5 cellular contexts compared by ENCODE assay signal in genomic region chr5:114883675-114884074, GRCh38.
"Had no signal": no experiment of that assay in that cellular context is flagged by ENCODE, and none has a peak within 500 bp of the region (broad histone marks: within the 10 kb centered on the region; RNA-seq: fewer than 3 reads in every experiment).

No MANE protein-coding gene starts in this region.

- H3K27ac Mint-ChIP-seq: GM23338, HFFc6, IgD-negative memory B cell had no signal

- H3K4me1 ChIP-seq: HAP-1 had no signal

- H3K4me2 ChIP-seq: GM23338 had no signal

- H3K27ac ChIP-seq: HL-60 had no signal

- H3K4me3 Mint-ChIP-seq: GM23338, HFFc6, IgD-negative memory B cell had no signal

- H3K27me3 Mint-ChIP-seq: IgD-negative memory B cell had no signal

- H3K4me1 Mint-ChIP-seq: GM23338 had no signal

- H2AFZ ChIP-seq: GM23338 had no signal

- H3K36me3 ChIP-seq: HAP-1 had no signal

- H3K9me3 ChIP-seq: HAP-1 had no signal

- H3K4me3 ChIP-seq: GM23338, HAP-1 had no signal

- DNase-seq: HFFc6 had no signal
